15 cellular contexts compared by ENCODE assay signal in genomic region chr2:190896477-190896876, GRCh38. TPM values are rescaled to one million over a fixed set of nuclear protein-coding genes. Genes with fewer than 3 reads are reported as not detected.
A peak's percentile ranks its signal among the peaks of the same experiment; 100 is the strongest.
DNase-seq lines count a peak whose midpoint lies in the region; ATAC-seq and TF ChIP-seq lines count a peak whose summit lies in the region.
"Had no signal": no experiment of that assay in that cellular context is flagged by ENCODE, and none has a peak within 500 bp of the region (broad histone marks: within the 10 kb centered on the region; RNA-seq: fewer than 3 reads in every experiment).

No MANE protein-coding gene starts in this region.

- DNase-seq in activated naive CD4-positive, alpha-beta T cell (lab: John Stamatoyannopoulos, UW) = no peak
- DNase-seq in activated T-helper 2 cell treated with anti-CD3 and anti-CD28 coated beads, Interferon-gamma antibody, Interleukin-2, Interleukin-4, amounts not matched to agents 10 μg/mL and 5 μg/mL and 100 μg/mL, durations not matched to agents 14 hours and 24 hours and 36 hours (ENCODE audit: low spot score) = no peak
- no peak for DNase-seq in right cardiac atrium
- DNase-seq in type B pancreatic cell (ENCODE audit: extremely low spot score, unreplicated experiment) = no peak
- no peak for DNase-seq in neuronal stem cell (ENCODE audit: low spot score)
- DNase-seq in stimulated activated CD4-positive, alpha-beta T cell treated with anti-CD3 and anti-CD28 coated beads, Interleukin-1b, Interleukin-23, amount 100 ng/mL, for 48 hours = no peak
- no peak for DNase-seq in NCI-H82 treated with DMSO at 0.1 percent for 48 hours (lab: John Stamatoyannopoulos, UW; ENCODE audit: unreplicated experiment)
- DNase-seq: activated T-cell treated with anti-CD3 and anti-CD28 coated beads, Interleukin-2, amount 50 U/mL, for 4 hours; DMS 273 treated with DMSO at 0.1 percent for 48 hours; KBM-7; NCI-H1417 treated with DMSO at 0.1 percent for 48 hours; WERI-Rb-1 had no signal

- no peak overlapping the region for H2BK5ac ChIP-seq in neuronal stem cell (ENCODE audit: low read length)

- TF ChIP-seq CTCF in type B pancreatic cell (conservative IDR thresholded peaks at IDR 0.05) = no peak

- whole genome bisulfite sequencing in right cardiac atrium = 50% methylated on average over 4 of the region's 4 CpGs
- whole genome bisulfite sequencing in neuronal stem cell (ENCODE audit: extremely low coverage in 2 of 2, insufficient read length in 2 of 2, insufficient replicate concordance in 1 of 2), 2 donors = no CpG with 5 or more reads among the region's 4 CpGs

- H3K9ac ChIP-seq in neuronal stem cell (ENCODE audit: low read depth, low read length, poor library complexity) = no peak overlapping the region
- H3K9ac ChIP-seq: neural progenitor cell had no signal

- peak overlapping the region; percentile 59 for H3K27ac Mint-ChIP-seq in activated naive CD4-positive, alpha-beta T cell treated with anti-CD3 and anti-CD28 coated beads, Interleukin-2, amount 50 U/mL, for 24 hours
- H3K27ac Mint-ChIP-seq in activated T-helper 2 cell treated with anti-CD3 and anti-CD28 coated beads, Interferon-gamma antibody, Interleukin-2, Interleukin-4, amounts not matched to agents 10 μg/mL and 5 μg/mL and 100 μg/mL, durations not matched to agents 14 hours and 24 hours and 36 hours = peak overlapping the region; percentile 31
- H3K27ac Mint-ChIP-seq in type B pancreatic cell = peak overlapping the region; percentile 1
- H3K27ac Mint-ChIP-seq: neural progenitor cell; stimulated activated naive CD8-positive, alpha-beta T cell treated with anti-CD3 and anti-CD28 coated beads, Interleukin-15, Interleukin-2, amounts not matched to agents 100 ng/mL and 50 ng/mL, for 24 hours had no signal

- no peak overlapping the region for H2BK120ac ChIP-seq in neuronal stem cell (ENCODE audit: low read depth, low read length)

- no peak overlapping the region for H3K14ac ChIP-seq in neuronal stem cell (ENCODE audit: low read length)

- no peaks in the 10 kb centered on the region for H3K79me1 ChIP-seq in neuronal stem cell (ENCODE audit: low read depth, low read length)

- H2AFZ ChIP-seq in neuronal stem cell (ENCODE audit: low read length) = no peak overlapping the region
- H2AFZ ChIP-seq: neural progenitor cell had no signal

- H3K27me3 Mint-ChIP-seq in activated naive CD4-positive, alpha-beta T cell treated with anti-CD3 and anti-CD28 coated beads, Interleukin-2, amount 50 U/mL, for 24 hours = no peaks in the 10 kb centered on the region
- no peaks in the 10 kb centered on the region for H3K27me3 Mint-ChIP-seq in activated T-helper 2 cell treated with anti-CD3 and anti-CD28 coated beads, Interferon-gamma antibody, Interleukin-2, Interleukin-4, amounts not matched to agents 10 μg/mL and 5 μg/mL and 100 μg/mL, durations not matched to agents 14 hours and 24 hours and 36 hours (ENCODE audit: low read depth)
- no peaks in the 10 kb centered on the region for H3K27me3 Mint-ChIP-seq in type B pancreatic cell
- H3K27me3 Mint-ChIP-seq: stimulated activated naive CD8-positive, alpha-beta T cell treated with anti-CD3 and anti-CD28 coated beads, Interleukin-15, Interleukin-2, amounts not matched to agents 100 ng/mL and 50 ng/mL, for 24 hours had no signal

- no peak overlapping the region for H3K4me3 Mint-ChIP-seq in activated naive CD4-positive, alpha-beta T cell treated with anti-CD3 and anti-CD28 coated beads, Interleukin-2, amount 50 U/mL, for 24 hours
- H3K4me3 Mint-ChIP-seq in activated T-helper 2 cell treated with anti-CD3 and anti-CD28 coated beads, Interferon-gamma antibody, Interleukin-2, Interleukin-4, amounts not matched to agents 10 μg/mL and 5 μg/mL and 100 μg/mL, durations not matched to agents 14 hours and 24 hours and 36 hours (ENCODE audit: low read depth) = no peak overlapping the region
- no peak overlapping the region for H3K4me3 Mint-ChIP-seq in type B pancreatic cell
- H3K4me3 Mint-ChIP-seq: activated T-cell treated with anti-CD3 and anti-CD28 coated beads, Interleukin-2, amount 50 U/mL, for 4 hours; neural progenitor cell; stimulated activated naive CD8-positive, alpha-beta T cell treated with anti-CD3 and anti-CD28 coated beads, Interleukin-15, Interleukin-2, amounts not matched to agents 100 ng/mL and 50 ng/mL, for 24 hours had no signal

- no peak overlapping the region for H2BK15ac ChIP-seq in neuronal stem cell (ENCODE audit: low read length)

- intact Hi-C loops in activated T-helper 2 cell treated with anti-CD3 and anti-CD28 coated beads, Interferon-gamma antibody, Interleukin-2, Interleukin-4, amounts not matched to agents 10 μg/mL and 5 μg/mL and 100 μg/mL, durations not matched to agents 14 hours and 24 hours and 36 hours (cut with micrococcal nuclease) = no loop called here
- intact Hi-C loops in right cardiac atrium (cut with DNase I) = no loop called here

- no peak overlapping the region for H4K8ac ChIP-seq in neuronal stem cell (ENCODE audit: low read depth, low read length)

- no peak overlapping the region for H3K18ac ChIP-seq in neuronal stem cell (ENCODE audit: low read length)

- no peak overlapping the region for H3K4ac ChIP-seq in neuronal stem cell (ENCODE audit: low read length)

- H3K4me1 ChIP-seq in right cardiac atrium (ENCODE audit: control insufficient read depth, insufficient read depth, low read length) (no peaks in the 10 kb centered on the region), neuronal stem cell (ENCODE audit: control insufficient read depth in 2 of 2, insufficient read depth in 1 of 2, low read depth in 1 of 2, low read length in 2 of 2) (no peaks in the 10 kb centered on the region)
- H3K4me1 ChIP-seq: neural progenitor cell had no signal

- H3K9me3 Mint-ChIP-seq in activated naive CD4-positive, alpha-beta T cell treated with anti-CD3 and anti-CD28 coated beads, Interleukin-2, amount 50 U/mL, for 24 hours = no peaks in the 10 kb centered on the region
- no peaks in the 10 kb centered on the region for H3K9me3 Mint-ChIP-seq in activated T-helper 2 cell treated with anti-CD3 and anti-CD28 coated beads, Interferon-gamma antibody, Interleukin-2, Interleukin-4, amounts not matched to agents 10 μg/mL and 5 μg/mL and 100 μg/mL, durations not matched to agents 14 hours and 24 hours and 36 hours
- no peaks in the 10 kb centered on the region for H3K9me3 Mint-ChIP-seq in type B pancreatic cell
- H3K9me3 Mint-ChIP-seq: activated T-cell treated with anti-CD3 and anti-CD28 coated beads, Interleukin-2, amount 50 U/mL, for 4 hours; neural progenitor cell; stimulated activated naive CD8-positive, alpha-beta T cell treated with anti-CD3 and anti-CD28 coated beads, Interleukin-15, Interleukin-2, amounts not matched to agents 100 ng/mL and 50 ng/mL, for 24 hours had no signal

- no peak overlapping the region for H2AK5ac ChIP-seq in neuronal stem cell (ENCODE audit: low read depth, low read length)

- H3K27me3 ChIP-seq in right cardiac atrium (ENCODE audit: control insufficient read depth, insufficient read depth) (no peaks in the 10 kb centered on the region), neuronal stem cell (ENCODE audit: control insufficient read depth in 3 of 3, insufficient read depth in 3 of 3, low read depth in 1 of 3, low read length in 3 of 3) (no peaks in the 10 kb centered on the region)
- H3K27me3 ChIP-seq: neural progenitor cell had no signal

- H2BK12ac ChIP-seq in neuronal stem cell (ENCODE audit: low read length) = no peak overlapping the region

- peak; percentile 63 to 71 for ATAC-seq in right cardiac atrium
- ATAC-seq: activated T-cell treated with anti-CD3 and anti-CD28 coated beads, Interleukin-2, amount 50 U/mL, for 4 hours had no signal

- H3K4me2 ChIP-seq in neuronal stem cell (ENCODE audit: insufficient read depth, low read length, poor library complexity, severe bottlenecking) = no peak overlapping the region
- H3K4me2 ChIP-seq: neural progenitor cell had no signal

- H3K23ac ChIP-seq in neuronal stem cell (ENCODE audit: low read depth, low read length, poor library complexity) = no peak overlapping the region

- H3K36me3 ChIP-seq in neuronal stem cell (replicated peaks in 1 of 2; ENCODE audit: control insufficient read depth in 2 of 2, insufficient read depth in 2 of 2, low read length in 2 of 2) = peaks cover 3 to 52% of the 10 kb centered on the region in 2 donors

- H3K27ac ChIP-seq in right cardiac atrium (ENCODE audit: low read length) (no peak overlapping the region), neuronal stem cell (replicated peaks; ENCODE audit: low read length) (no peak overlapping the region)
- H3K27ac ChIP-seq: neural progenitor cell, WERI-Rb-1 had no signal

- peaks cover 47% of the 10 kb centered on the region for H3K4me1 Mint-ChIP-seq in activated naive CD4-positive, alpha-beta T cell treated with anti-CD3 and anti-CD28 coated beads, Interleukin-2, amount 50 U/mL, for 24 hours
- H3K4me1 Mint-ChIP-seq in activated T-helper 2 cell treated with anti-CD3 and anti-CD28 coated beads, Interferon-gamma antibody, Interleukin-2, Interleukin-4, amounts not matched to agents 10 μg/mL and 5 μg/mL and 100 μg/mL, durations not matched to agents 14 hours and 24 hours and 36 hours (ENCODE audit: low read depth) = peaks cover 18% of the 10 kb centered on the region
- peaks cover 13% of the 10 kb centered on the region for H3K4me1 Mint-ChIP-seq in type B pancreatic cell (ENCODE audit: unreplicated experiment)

- H3K36me3 Mint-ChIP-seq in activated naive CD4-positive, alpha-beta T cell treated with anti-CD3 and anti-CD28 coated beads, Interleukin-2, amount 50 U/mL, for 24 hours = peaks cover 17% of the 10 kb centered on the region
- peaks cover 46% of the 10 kb centered on the region for H3K36me3 Mint-ChIP-seq in activated T-helper 2 cell treated with anti-CD3 and anti-CD28 coated beads, Interferon-gamma antibody, Interleukin-2, Interleukin-4, amounts not matched to agents 10 μg/mL and 5 μg/mL and 100 μg/mL, durations not matched to agents 14 hours and 24 hours and 36 hours (ENCODE audit: low read depth)
- H3K36me3 Mint-ChIP-seq in type B pancreatic cell = peaks cover 26% of the 10 kb centered on the region

- no peak overlapping the region for H4K91ac ChIP-seq in neuronal stem cell (ENCODE audit: low read depth, low read length, poor library complexity)

- no peaks in the 10 kb centered on the region for H3K9me3 ChIP-seq in right cardiac atrium (ENCODE audit: control insufficient read depth, low read length)
- H3K9me3 ChIP-seq in neuronal stem cell (replicated peaks in 1 of 2; ENCODE audit: control insufficient read depth in 2 of 2, insufficient read depth in 1 of 2, low read depth in 1 of 2, low read length in 2 of 2) = no peaks in the 10 kb centered on the region

- H3K4me3 ChIP-seq in right cardiac atrium (ENCODE audit: low read length) = no peak overlapping the region
- no peak overlapping the region for H3K4me3 ChIP-seq in neuronal stem cell (ENCODE audit: low read length in 2 of 2)
- H3K4me3 ChIP-seq: neural progenitor cell had no signal

RNA-seq across cellular contexts. Expression of gene GLS, which starts 15.9 kb away (rescaled TPM):
- total RNA-seq in activated T-helper 2 cell treated with anti-CD3 and anti-CD28 coated beads, Interferon-gamma antibody, Interleukin-2, Interleukin-4, amounts not matched to agents 10 μg/mL and 5 μg/mL and 100 μg/mL, durations not matched to agents 14 hours and 24 hours and 36 hours = 195 and 201 TPM in 2 replicates
- total RNA-seq in right cardiac atrium = 100 to 1,000 TPM in 1 of 4 donors, 10 to 100 TPM in 3; 79.8 to 106 (median 91.5) TPM
- polyA plus RNA-seq in right cardiac atrium = 33.4 TPM
- 160 and 211 TPM in 2 replicates for total RNA-seq in type B pancreatic cell (ENCODE audit: low replicate concordance)
- polyA plus RNA-seq in neuronal stem cell (2013, experiment 1 of 2) = 23.2 TPM
- polyA plus RNA-seq in neuronal stem cell (2013, experiment 2 of 2) = 24.7 TPM

Comparison
In these comparisons a context has a peak if more than half of its experiments do, and no peak if none do; other contexts are left out.
1. H3K27ac Mint-ChIP-seq: peak in every context shown above with its lines; median percentile 59 in activated naive CD4-positive, alpha-beta T cell treated with anti-CD3 and anti-CD28 coated beads, Interleukin-2, amount 50 U/mL, for 24 hours; 31 in activated T-helper 2 cell treated with anti-CD3 and anti-CD28 coated beads, Interferon-gamma antibody, Interleukin-2, Interleukin-4, amounts not matched to agents 10 μg/mL and 5 μg/mL and 100 μg/mL, durations not matched to agents 14 hours and 24 hours and 36 hours; 1 in type B pancreatic cell.